Comparison of ENCODE assay signal across 20 cellular contexts in the genomic region with DNA sequence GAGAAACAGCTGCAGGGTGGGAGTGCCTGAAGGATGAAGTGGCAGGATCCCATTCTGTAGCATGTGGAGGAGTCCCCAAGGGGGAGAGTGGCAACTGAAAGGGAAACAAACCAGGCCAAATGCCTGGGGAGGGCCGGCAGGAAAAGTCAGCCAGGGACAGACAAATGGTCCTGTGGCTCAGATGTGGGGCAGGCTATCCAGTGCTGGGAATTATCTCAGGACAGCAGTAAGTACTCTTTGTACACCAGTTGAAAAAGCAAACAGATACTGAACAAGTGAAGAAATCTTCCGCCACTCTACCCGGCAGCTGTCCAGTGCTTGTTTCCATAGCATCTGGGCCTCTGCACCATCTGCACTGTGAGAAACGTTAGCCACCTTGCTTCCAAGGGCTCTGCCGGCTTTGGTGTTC.
DNase-seq lines count a peak whose midpoint lies in the region; ATAC-seq and TF ChIP-seq lines count a peak whose summit lies in the region.
"Had no signal": no experiment of that assay in that cellular context is flagged by ENCODE, and none has a peak within 500 bp of the region (broad histone marks: within the 10 kb centered on the region; RNA-seq: fewer than 3 reads in every experiment).

No MANE protein-coding gene starts in this region.

- H3K27ac ChIP-seq in left ventricle myocardium inferior (replicated peaks) (no peak overlapping the region), rectal smooth muscle tissue (ENCODE audit: low read depth, low read length) (peak overlapping the region; percentile 77), left lung (no peak overlapping the region)
- H3K27ac ChIP-seq: coronary artery, skin epidermis had no signal

- TF ChIP-seq CTCF in left ventricle myocardium inferior (IDR thresholded peaks at IDR 0.05; ENCODE audit: borderline replicate concordance) (no peak), left lung (IDR thresholded peaks at IDR 0.05) (no peak)
- no peak for TF ChIP-seq CTCF in activated CD8-positive, alpha-beta T cell treated with anti-CD3 and anti-CD28 coated beads for 36 hours (IDR thresholded peaks at IDR 0.05)

- H3K4me3 Mint-ChIP-seq in activated CD8-positive, alpha-beta T cell treated with anti-CD3 and anti-CD28 coated beads for 36 hours = no peak overlapping the region
- H3K4me3 Mint-ChIP-seq: activated CD4-positive, alpha-beta T cell treated with anti-CD3 and anti-CD28 coated beads, Interleukin-2, amount 10 ng/mL, durations not matched to agents 7 days and 5 days; stimulated activated naive B cell treated with anti-CD40 and anti-IgM and Interleukin-4, amounts not matched to agents 10 μg/mL and 1 μg/mL and 100 μg/mL, for 72 hours had no signal

- H3K4me1 Mint-ChIP-seq in activated CD8-positive, alpha-beta T cell treated with anti-CD3 and anti-CD28 coated beads for 36 hours (ENCODE audit: low read depth) = peaks cover 4% of the 10 kb centered on the region
- H3K4me1 Mint-ChIP-seq: activated CD4-positive, alpha-beta T cell treated with anti-CD3 and anti-CD28 coated beads, Interleukin-2, amount 10 ng/mL, durations not matched to agents 7 days and 5 days; stimulated activated naive B cell treated with anti-CD40 and anti-IgM and Interleukin-4, amounts not matched to agents 10 μg/mL and 1 μg/mL and 100 μg/mL, for 72 hours had no signal

- H3K27me3 ChIP-seq in left ventricle myocardium inferior (ENCODE audit: low read depth) (no peaks in the 10 kb centered on the region), rectal smooth muscle tissue (ENCODE audit: control insufficient read depth, insufficient read depth, low read length) (no peaks in the 10 kb centered on the region), left lung (no peaks in the 10 kb centered on the region)

- H3K9ac ChIP-seq in rectal smooth muscle tissue (ENCODE audit: low read length) = no peak overlapping the region

- H3K36me3 ChIP-seq in left ventricle myocardium inferior (no peaks in the 10 kb centered on the region), rectal smooth muscle tissue (ENCODE audit: control insufficient read depth, insufficient read depth, low read length) (no peaks in the 10 kb centered on the region), left lung (no peaks in the 10 kb centered on the region)

- H3K36me3 Mint-ChIP-seq in activated CD8-positive, alpha-beta T cell treated with anti-CD3 and anti-CD28 coated beads for 36 hours (ENCODE audit: low read depth) = no peaks in the 10 kb centered on the region
- H3K36me3 Mint-ChIP-seq: stimulated activated naive B cell treated with anti-CD40 and anti-IgM and Interleukin-4, amounts not matched to agents 10 μg/mL and 1 μg/mL and 100 μg/mL, for 72 hours had no signal

- H3K27me3 Mint-ChIP-seq in activated CD8-positive, alpha-beta T cell treated with anti-CD3 and anti-CD28 coated beads for 36 hours = no peaks in the 10 kb centered on the region
- H3K27me3 Mint-ChIP-seq: activated CD4-positive, alpha-beta T cell treated with anti-CD3 and anti-CD28 coated beads, Interleukin-2, amount 10 ng/mL, durations not matched to agents 7 days and 5 days had no signal

- H3K4me1 ChIP-seq in left ventricle myocardium inferior = peaks cover 11% of the 10 kb centered on the region
- H3K4me1 ChIP-seq in rectal smooth muscle tissue (ENCODE audit: control insufficient read depth, insufficient read depth, low read length) = peaks cover 18% of the 10 kb centered on the region
- H3K4me1 ChIP-seq in left lung = no peaks in the 10 kb centered on the region

- CTCF ChIA-PET in activated CD8-positive, alpha-beta T cell treated with anti-CD3 and anti-CD28 coated beads for 36 hours (lab: Charles Lee) = interaction anchor here (1.5 kb wide), 1 partner anchor 10 kb away, joined by 4 read pairs; no protein-coding TSS in a partner anchor

- H3K9me3 ChIP-seq in left ventricle myocardium inferior (replicated peaks) = no peaks in the 10 kb centered on the region
- no peaks in the 10 kb centered on the region for H3K9me3 ChIP-seq in left lung

- DNase-seq in DMS53 (lab: John Stamatoyannopoulos, UW) (peak; percentile 60), NCI-H446 treated with DMSO at 0.1 percent for 48 hours (lab: John Stamatoyannopoulos, UW) (peak; percentile 34), left ventricle myocardium inferior (peak; percentile 48), left lung (no peak)
- no peak for DNase-seq in activated CD8-positive, alpha-beta T cell treated with anti-CD3 and anti-CD28 coated beads for 36 hours
- no peak for DNase-seq in stimulated activated CD4-positive, alpha-beta T cell treated with anti-CD3 and anti-CD28 coated beads, Interleukin-1b, Interleukin-23, amount 100 ng/mL, for 48 hours
- no peak for DNase-seq in activated CD4-positive, alpha-beta T cell treated with anti-CD3 and anti-CD28 coated beads, Interleukin-2, amount 50 U/mL, for 4 hours
- DNase-seq: activated CD4-positive, alpha-beta T cell treated with anti-CD3 and anti-CD28 coated beads, Interleukin-2, amount 10 ng/mL, durations not matched to agents 7 days and 5 days; activated T-cell treated with anti-CD3 and anti-CD28 coated beads, Interleukin-2, amount 50 U/mL, for 48 hours; DMS79 treated with DMSO at 0.1 percent for 48 hours; erythroblast; hypothalamus; KBM-7; NCI-H1417 treated with DMSO at 0.1 percent for 48 hours; SIG-M5; stimulated activated naive B cell treated with anti-CD40 and anti-IgM and Interleukin-4, amounts not matched to agents 10 μg/mL and 1 μg/mL and 100 μg/mL, for 72 hours had no signal

- H3K27ac Mint-ChIP-seq in activated CD8-positive, alpha-beta T cell treated with anti-CD3 and anti-CD28 coated beads for 36 hours = no peak overlapping the region
- H3K27ac Mint-ChIP-seq: activated CD4-positive, alpha-beta T cell treated with anti-CD3 and anti-CD28 coated beads, Interleukin-2, amount 10 ng/mL, durations not matched to agents 7 days and 5 days; stimulated activated naive B cell treated with anti-CD40 and anti-IgM and Interleukin-4, amounts not matched to agents 10 μg/mL and 1 μg/mL and 100 μg/mL, for 72 hours had no signal

- H3K4me3 ChIP-seq in left ventricle myocardium inferior (no peak overlapping the region), rectal smooth muscle tissue (ENCODE audit: low read length) (no peak overlapping the region), left lung (no peak overlapping the region)
- H3K4me3 ChIP-seq: coronary artery, lung, skin epidermis had no signal

- POLR2A ChIA-PET in activated CD8-positive, alpha-beta T cell treated with anti-CD3 and anti-CD28 coated beads for 36 hours (lab: Charles Lee) = no interaction called here

- no peaks in the 10 kb centered on the region for H3K9me3 Mint-ChIP-seq in activated CD8-positive, alpha-beta T cell treated with anti-CD3 and anti-CD28 coated beads for 36 hours
- H3K9me3 Mint-ChIP-seq: activated CD4-positive, alpha-beta T cell treated with anti-CD3 and anti-CD28 coated beads, Interleukin-2, amount 10 ng/mL, durations not matched to agents 7 days and 5 days; stimulated activated naive B cell treated with anti-CD40 and anti-IgM and Interleukin-4, amounts not matched to agents 10 μg/mL and 1 μg/mL and 100 μg/mL, for 72 hours had no signal

- intact Hi-C loops in left ventricle myocardium inferior (cut with micrococcal nuclease) = no loop called here
- intact Hi-C loops in activated CD8-positive, alpha-beta T cell treated with anti-CD3 and anti-CD28 coated beads for 36 hours (cut with micrococcal nuclease) = no loop called here
- intact Hi-C loops in left lung (cut with DNase I) = no loop called here

- ATAC-seq in activated CD8-positive, alpha-beta T cell treated with anti-CD3 and anti-CD28 coated beads for 36 hours = no peak
- no peak for ATAC-seq in left lung
- ATAC-seq: stimulated activated naive B cell treated with anti-CD40 and anti-IgM and Interleukin-4, amounts not matched to agents 10 μg/mL and 1 μg/mL and 100 μg/mL, for 72 hours had no signal

Comparison
In these comparisons a context has a peak if more than half of its experiments do, and no peak if none do; other contexts are left out.
1. DNase-seq: peak in DMS53 (single experiment), NCI-H446 treated with DMSO at 0.1 percent for 48 hours (single experiment) and left ventricle myocardium inferior (single experiment); none in activated CD8-positive, alpha-beta T cell treated with anti-CD3 and anti-CD28 coated beads for 36 hours (single experiment), stimulated activated CD4-positive, alpha-beta T cell treated with anti-CD3 and anti-CD28 coated beads, Interleukin-1b, Interleukin-23, amount 100 ng/mL, for 48 hours (single experiment), activated CD4-positive, alpha-beta T cell treated with anti-CD3 and anti-CD28 coated beads, Interleukin-2, amount 50 U/mL, for 4 hours (0 of 2) and left lung (0 of 2).